8 cellular contexts compared by ENCODE assay signal in genomic region chr5:10760033-10760975, GRCh38. TPM values are rescaled to one million over a fixed set of nuclear protein-coding genes. Genes with fewer than 3 reads are reported as not detected.
DNase-seq lines count a peak whose midpoint lies in the region; ATAC-seq and TF ChIP-seq lines count a peak whose summit lies in the region.

No MANE protein-coding gene starts in this region.

- peak in 1 of 3 donors; percentile 55 for DNase-seq in CD4-positive, CD25-positive, alpha-beta regulatory T cell
- DNase-seq in NCI-H446 treated with DMSO at 0.1 percent for 48 hours (lab: John Stamatoyannopoulos, UW) (peak; percentile 96), foreskin melanocyte (peak; percentile 38), neural crest cell (ENCODE audit: low read depth, low spot score) (peak; percentile 32), uterus (peak; percentile 37 to 46)

- no peak for TF ChIP-seq POLR2A in uterus (IDR thresholded peaks at IDR 0.05)

- no peak for TF ChIP-seq CTCF in neural crest cell (conservative IDR thresholded peaks at IDR 0.05)
- no peak for TF ChIP-seq CTCF in uterus (IDR thresholded peaks at IDR 0.05)

- H3K9me3 Mint-ChIP-seq in CD4-positive, CD25-positive, alpha-beta regulatory T cell = no peaks in the 10 kb centered on the region
- no peaks in the 10 kb centered on the region for H3K9me3 Mint-ChIP-seq in activated T-helper 17 cell treated with anti-CD3 and anti-CD28 coated beads, Interleukin-2, amount 50 U/mL, for 72 hours
- no peaks in the 10 kb centered on the region for H3K9me3 Mint-ChIP-seq in neural crest cell

- peak overlapping the region; percentile 93 to 98 (median 97) for H3K4me3 Mint-ChIP-seq in CD4-positive, CD25-positive, alpha-beta regulatory T cell
- peak overlapping the region; percentile 89 for H3K4me3 Mint-ChIP-seq in activated T-helper 17 cell treated with anti-CD3 and anti-CD28 coated beads, Interleukin-2, amount 50 U/mL, for 72 hours
- peak overlapping the region; percentile 95 for H3K4me3 Mint-ChIP-seq in neural crest cell

- H3K4me1 Mint-ChIP-seq in CD4-positive, CD25-positive, alpha-beta regulatory T cell = peaks cover 8 to 68% (median 53%) of the 10 kb centered on the region in 4 donors
- peaks cover 25% of the 10 kb centered on the region for H3K4me1 Mint-ChIP-seq in activated T-helper 17 cell treated with anti-CD3 and anti-CD28 coated beads, Interleukin-2, amount 50 U/mL, for 72 hours
- H3K4me1 Mint-ChIP-seq in neural crest cell = peaks cover 37% of the 10 kb centered on the region

- no peaks in the 10 kb centered on the region for H3K27me3 Mint-ChIP-seq in CD4-positive, CD25-positive, alpha-beta regulatory T cell
- no peaks in the 10 kb centered on the region for H3K27me3 Mint-ChIP-seq in activated T-helper 17 cell treated with anti-CD3 and anti-CD28 coated beads, Interleukin-2, amount 50 U/mL, for 72 hours
- no peaks in the 10 kb centered on the region for H3K27me3 Mint-ChIP-seq in neural crest cell (ENCODE audit: low read depth)

- H3K27ac Mint-ChIP-seq in CD4-positive, CD25-positive, alpha-beta regulatory T cell = peak overlapping the region; percentile 52 to 95 (median 91)
- peak overlapping the region; percentile 85 for H3K27ac Mint-ChIP-seq in activated T-helper 17 cell treated with anti-CD3 and anti-CD28 coated beads, Interleukin-2, amount 50 U/mL, for 72 hours
- peak overlapping the region; percentile 73 for H3K27ac Mint-ChIP-seq in neural crest cell (ENCODE audit: unreplicated experiment)

- H3K27me3 ChIP-seq in CD4-positive, CD25-positive, alpha-beta regulatory T cell (ENCODE audit: control insufficient read depth, insufficient read depth, low read length) = no peaks in the 10 kb centered on the region
- no peaks in the 10 kb centered on the region for H3K27me3 ChIP-seq in uterus

- no peaks in the 10 kb centered on the region for H3K36me3 ChIP-seq in CD4-positive, CD25-positive, alpha-beta regulatory T cell (ENCODE audit: control insufficient read depth, insufficient read depth, low read length)
- no peaks in the 10 kb centered on the region for H3K36me3 ChIP-seq in uterus

- peaks cover 13% of the 10 kb centered on the region for H3K36me3 Mint-ChIP-seq in CD4-positive, CD25-positive, alpha-beta regulatory T cell
- H3K36me3 Mint-ChIP-seq in activated T-helper 17 cell treated with anti-CD3 and anti-CD28 coated beads, Interleukin-2, amount 50 U/mL, for 72 hours (ENCODE audit: low read depth) = peaks cover 7% of the 10 kb centered on the region
- H3K36me3 Mint-ChIP-seq in neural crest cell (ENCODE audit: low read depth) = peaks cover 8% of the 10 kb centered on the region

- H3K4me3 ChIP-seq in CD4-positive, CD25-positive, alpha-beta regulatory T cell (ENCODE audit: low read depth, low read length) = peak overlapping the region; percentile 92
- H3K4me3 ChIP-seq in uterus = peak overlapping the region; percentile 44 to 94

- intact Hi-C loops in uterus (cut with DNase I; ENCODE audit: low total_unique reads) = loop anchor here (2.0 kb wide), 1 partner anchor 40 kb away; no protein-coding TSS in a partner anchor

- H3K9me3 ChIP-seq in CD4-positive, CD25-positive, alpha-beta regulatory T cell (ENCODE audit: control insufficient read depth in 2 of 2, low read length in 2 of 2) = no peaks in the 10 kb centered on the region
- H3K9me3 ChIP-seq in uterus = no peaks in the 10 kb centered on the region

- peak overlapping the region; percentile 74 for H3K27ac ChIP-seq in CD4-positive, CD25-positive, alpha-beta regulatory T cell (ENCODE audit: insufficient read depth, low read length, poor library complexity, severe bottlenecking)
- peak overlapping the region; percentile 97 to 99 for H3K27ac ChIP-seq in uterus

- peaks cover 26% of the 10 kb centered on the region for H3K4me1 ChIP-seq in CD4-positive, CD25-positive, alpha-beta regulatory T cell (ENCODE audit: control insufficient read depth, insufficient read depth, low read length, poor library complexity, severe bottlenecking)
- H3K4me1 ChIP-seq in uterus = peaks cover 0 to 19% of the 10 kb centered on the region in 2 donors

- peak; percentile 28 to 33 for ATAC-seq in CD4-positive, CD25-positive, alpha-beta regulatory T cell (ENCODE audit: low read depth in 2 of 2)
- ATAC-seq in GM18909 (IDR thresholded peaks at IDR 0.05; ENCODE audit: poor library complexity, unreplicated experiment) (peak; percentile 33), HG03159 (IDR thresholded peaks at IDR 0.05; ENCODE audit: unreplicated experiment) (peak; percentile 36)
- peak; percentile 48 for ATAC-seq in activated T-helper 17 cell treated with anti-CD3 and anti-CD28 coated beads, Interleukin-2, amount 50 U/mL, for 72 hours (replicated peaks)

RNA-seq across cellular contexts. Expression of gene DAP, which starts 0.7 kb away (rescaled TPM):
- 39.8 TPM for total RNA-seq in CD4-positive, CD25-positive, alpha-beta regulatory T cell
- polyA plus RNA-seq in CD4-positive, CD25-positive, alpha-beta regulatory T cell = 10 to 100 TPM; 50.1 to 64.2 (median 54.7) TPM
- 10 to 100 TPM; 29.5 to 39.5 TPM for total RNA-seq in activated T-helper 17 cell treated with anti-CD3 and anti-CD28 coated beads, Interleukin-2, amount 50 U/mL, for 72 hours
- total RNA-seq in neural crest cell = 107 and 111 TPM in 2 replicates
- 10 to 100 TPM; 38.2 to 83.9 (median 50.0) TPM for total RNA-seq in uterus
